Comparison of ENCODE assay signal across 1 cellular context in the genomic region with DNA sequence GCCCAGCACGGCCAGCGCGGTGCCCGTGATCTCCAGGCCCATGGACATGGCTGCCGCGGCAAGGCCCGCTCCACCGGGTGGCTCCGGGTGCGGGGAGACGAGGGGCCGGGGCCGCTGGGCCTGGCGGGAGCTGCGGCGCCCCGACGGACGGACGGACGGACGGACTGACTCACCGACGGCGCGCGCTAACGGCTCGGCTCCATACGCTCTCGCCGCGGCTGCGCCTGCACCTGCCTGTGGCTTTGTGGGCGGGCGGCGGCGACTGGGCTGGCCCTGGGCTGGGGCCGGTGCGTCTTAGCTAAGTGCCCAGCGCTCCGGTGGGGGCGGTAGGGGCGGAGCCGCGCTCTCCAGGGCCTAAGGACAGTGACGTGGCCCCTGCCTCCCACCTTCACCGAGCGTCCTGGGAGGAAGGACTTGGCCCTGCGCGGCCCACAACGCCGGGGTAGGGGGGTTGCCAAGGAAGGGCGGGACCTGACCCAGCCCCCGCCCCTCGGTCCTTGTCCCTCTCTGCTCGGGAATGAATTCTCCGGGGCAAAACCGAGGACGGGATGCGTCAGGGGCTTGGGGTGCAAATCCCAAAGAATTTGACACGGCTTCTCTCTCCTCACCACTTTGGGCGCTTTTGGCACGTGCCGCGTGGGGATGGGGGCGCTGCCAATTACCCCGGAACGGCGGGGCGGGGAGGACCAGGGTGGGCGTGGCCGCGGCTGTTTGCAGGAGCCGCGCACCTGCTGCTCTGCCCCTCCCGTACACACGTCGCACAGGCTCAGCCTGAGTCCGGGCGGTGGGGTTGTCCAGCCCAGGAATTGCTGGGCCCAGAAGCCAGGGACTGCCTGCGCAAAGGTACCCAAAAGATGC.
TF ChIP-seq lines count a peak whose summit lies in the region.

TSS of gene CLDN3 (minus strand) at position 269 of the 858 bp plus-strand sequence. CDS start at position 48, 221 bp downstream.

TF ChIP-seq in HEK293, 187 proteins besides CTCF, POLR2A, EP300 and RAD21 (continued from another document):
- TF ChIP-seq ZNF398 (tag by site-specific recombination; IDR thresholded peaks at IDR 0.05) = no peak
- peak; percentile 64 for TF ChIP-seq ZNF629 (tag by site-specific recombination; IDR thresholded peaks at IDR 0.05)
- peak; percentile 57 for TF ChIP-seq SCRT1 (tag by site-specific recombination; IDR thresholded peaks at IDR 0.05; ENCODE audit: borderline replicate concordance)
- no peak for TF ChIP-seq PBX3 (CRISPR knock-in tag; IDR thresholded peaks at IDR 0.05)
- TF ChIP-seq SCRT2 (tag by site-specific recombination; IDR thresholded peaks at IDR 0.05) = peak; percentile 83
- TF ChIP-seq ZNF600 (tag by site-specific recombination; IDR thresholded peaks at IDR 0.05) = peak; percentile 48; the same call in 1 of the 2 replicates
- TF ChIP-seq YY1 (tag by site-specific recombination; IDR thresholded peaks at IDR 0.05) = no peak
- TF ChIP-seq ZNF639 (tag by site-specific recombination; IDR thresholded peaks at IDR 0.05) = no peak
- peak; percentile 85 for TF ChIP-seq ZNF335 (tag by site-specific recombination; conservative IDR thresholded peaks at IDR 0.05)
- TF ChIP-seq GLIS2 (tag by site-specific recombination; IDR thresholded peaks at IDR 0.05) = peak; percentile 75
- 0 out of 2 replicates have a peak, but pooled peaks have one; percentile 56 for TF ChIP-seq ZNF24 (tag by site-specific recombination; IDR thresholded peaks at IDR 0.05)
- TF ChIP-seq YY2 (tag by site-specific recombination; IDR thresholded peaks at IDR 0.05) = no peak
- peak; percentile 88; the same call in 1 of the 2 replicates for TF ChIP-seq KLF9 (tag by site-specific recombination; IDR thresholded peaks at IDR 0.05; ENCODE audit: low read depth)
- 0 out of 2 replicates have a peak, but pooled peaks have one; percentile 48 for TF ChIP-seq SP7 (tag by site-specific recombination; IDR thresholded peaks at IDR 0.05)
- TF ChIP-seq PATZ1 (tag by site-specific recombination; IDR thresholded peaks at IDR 0.05) = peak; percentile 85
- TF ChIP-seq ZNF624 (tag by site-specific recombination; IDR thresholded peaks at IDR 0.05) = no peak
- TF ChIP-seq, protein P1, sequence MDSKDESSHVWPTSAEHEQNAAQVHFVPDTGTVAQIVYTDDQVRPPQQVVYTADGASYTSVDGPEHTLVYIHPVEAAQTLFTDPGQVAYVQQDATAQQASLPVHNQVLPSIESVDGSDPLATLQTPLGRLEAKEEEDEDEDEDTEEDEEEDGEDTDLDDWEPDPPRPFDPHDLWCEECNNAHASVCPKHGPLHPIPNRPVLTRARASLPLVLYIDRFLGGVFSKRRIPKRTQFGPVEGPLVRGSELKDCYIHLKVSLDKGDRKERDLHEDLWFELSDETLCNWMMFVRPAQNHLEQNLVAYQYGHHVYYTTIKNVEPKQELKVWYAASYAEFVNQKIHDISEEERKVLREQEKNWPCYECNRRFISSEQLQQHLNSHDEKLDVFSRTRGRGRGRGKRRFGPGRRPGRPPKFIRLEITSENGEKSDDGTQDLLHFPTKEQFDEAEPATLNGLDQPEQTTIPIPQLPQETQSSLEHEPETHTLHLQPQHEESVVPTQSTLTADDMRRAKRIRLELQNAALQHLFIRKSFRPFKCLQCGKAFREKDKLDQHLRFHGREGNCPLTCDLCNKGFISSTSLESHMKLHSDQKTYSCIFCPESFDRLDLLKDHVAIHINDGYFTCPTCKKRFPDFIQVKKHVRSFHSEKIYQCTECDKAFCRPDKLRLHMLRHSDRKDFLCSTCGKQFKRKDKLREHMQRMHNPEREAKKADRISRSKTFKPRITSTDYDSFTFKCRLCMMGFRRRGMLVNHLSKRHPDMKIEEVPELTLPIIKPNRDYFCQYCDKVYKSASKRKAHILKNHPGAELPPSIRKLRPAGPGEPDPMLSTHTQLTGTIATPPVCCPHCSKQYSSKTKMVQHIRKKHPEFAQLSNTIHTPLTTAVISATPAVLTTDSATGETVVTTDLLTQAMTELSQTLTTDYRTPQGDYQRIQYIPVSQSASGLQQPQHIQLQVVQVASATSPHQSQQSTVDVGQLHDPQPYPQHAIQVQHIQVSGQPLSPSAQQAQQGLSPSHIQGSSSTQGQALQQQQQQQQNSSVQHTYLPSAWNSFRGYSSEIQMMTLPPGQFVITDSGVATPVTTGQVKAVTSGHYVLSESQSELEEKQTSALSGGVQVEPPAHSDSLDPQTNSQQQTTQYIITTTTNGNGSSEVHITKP (tag by site-specific recombination; IDR thresholded peaks at IDR 0.05) = peak; percentile 94
- no peak for TF ChIP-seq ZNF174 (tag by site-specific recombination; IDR thresholded peaks at IDR 0.05)
- peak; percentile 90 for TF ChIP-seq SP3 (tag by site-specific recombination; IDR thresholded peaks at IDR 0.05)
- TF ChIP-seq ZNF132 (tag by site-specific recombination; IDR thresholded peaks at IDR 0.05; ENCODE audit: borderline replicate concordance) = no peak
- TF ChIP-seq ZEB2 (tag by site-specific recombination; IDR thresholded peaks at IDR 0.05) = peak; percentile 41; the same call in 1 of the 2 replicates
- TF ChIP-seq ZBTB26 (tag by site-specific recombination; optimal IDR thresholded peaks at IDR 0.05) = peak; percentile 56
- TF ChIP-seq KLF8 (tag by site-specific recombination; IDR thresholded peaks at IDR 0.05) = 0 out of 2 replicates have a peak, but pooled peaks have one; percentile 42
- peak; percentile 96 for TF ChIP-seq ZNF341 (tag by site-specific recombination; IDR thresholded peaks at IDR 0.05; ENCODE audit: low read depth)
